14 cellular contexts compared by ENCODE assay signal in genomic region chr3:189687475-189687874, GRCh38.
"Had no signal": no experiment of that assay in that cellular context is flagged by ENCODE, and none has a peak within 500 bp of the region (broad histone marks: within the 10 kb centered on the region; RNA-seq: fewer than 3 reads in every experiment).

No MANE protein-coding gene starts in this region.

- H3K27ac ChIP-seq: esophagus muscularis mucosa, heart right ventricle, right atrium auricular region, upper lobe of right lung had no signal

- ATAC-seq: heart right ventricle, mucosa of descending colon, upper lobe of right lung had no signal

- H3K36me3 ChIP-seq: esophagus muscularis mucosa, heart right ventricle, right atrium auricular region, upper lobe of right lung had no signal

- H3K9me3 ChIP-seq: esophagus muscularis mucosa, heart right ventricle, mucosa of descending colon, right atrium auricular region, upper lobe of right lung had no signal

- FAIRE-seq: bronchial epithelial cell had no signal

- DNase-seq: activated CD4-positive, alpha-beta T cell treated with anti-CD3 and anti-CD28 coated beads, Interleukin-2, amount 50 U/mL, for 1 hour; cerebellar nuclear complex; cortex of kidney; heart right ventricle; mucosa of descending colon; naive B cell; stimulated activated CD4-positive, alpha-beta T cell treated with anti-CD3 and anti-CD28 coated beads, Interleukin-12 subunit alpha, Interleukin-12 subunit beta, amount 100 ng/mL, for 4 hours; stimulated activated CD4-positive, alpha-beta T cell treated with anti-CD3 and anti-CD28 coated beads, Interleukin-1b, Interleukin-23, amount 100 ng/mL, for 48 hours; stimulated activated CD8-positive, alpha-beta memory T cell treated with anti-CD3 and anti-CD28 coated beads, Interleukin-4, amount 100 ng/mL, for 48 hours; stimulated activated naive CD4-positive, alpha-beta T cell; upper lobe of right lung had no signal

- H3K27me3 ChIP-seq: esophagus muscularis mucosa, right atrium auricular region, upper lobe of right lung had no signal

- H3K4me3 ChIP-seq: esophagus muscularis mucosa, heart right ventricle, mucosa of descending colon, right atrium auricular region, upper lobe of right lung had no signal

- H3K4me1 ChIP-seq: esophagus muscularis mucosa, heart right ventricle, right atrium auricular region, upper lobe of right lung had no signal
